Comparison of ENCODE assay signal across 8 cellular contexts in the genomic region with DNA sequence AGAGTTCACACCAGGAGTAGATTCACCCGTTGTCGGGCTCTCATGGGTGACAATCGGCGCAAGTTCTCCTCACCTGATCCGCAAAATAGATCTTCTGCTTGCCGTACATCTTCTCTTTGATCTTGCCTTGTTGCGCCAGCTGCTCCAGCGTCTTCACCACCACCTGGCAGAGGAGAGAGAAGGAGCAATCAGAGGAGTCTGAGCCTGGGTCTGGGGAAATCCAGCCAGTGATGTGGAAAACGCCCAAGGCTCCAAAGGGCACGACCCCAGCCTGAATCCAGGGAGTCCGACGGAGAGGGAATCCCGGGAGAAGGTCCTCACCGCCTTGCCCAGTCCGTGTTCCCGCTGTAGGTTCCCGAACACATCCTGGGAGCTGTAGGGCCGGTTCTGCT. TPM values are rescaled to one million over a fixed set of nuclear protein-coding genes. Genes with fewer than 3 reads are reported as not detected.
A peak's percentile ranks its signal among the peaks of the same experiment; 100 is the strongest.
DNase-seq lines count a peak whose midpoint lies in the region; ATAC-seq and TF ChIP-seq lines count a peak whose summit lies in the region.

No MANE protein-coding gene starts in this region.

- TF ChIP-seq CTCF in activated CD8-positive, alpha-beta T cell treated with anti-CD3 and anti-CD28 coated beads for 36 hours (IDR thresholded peaks at IDR 0.05) = no peak

- H3K36me3 Mint-ChIP-seq in activated T-cell treated with anti-CD3 and anti-CD28 coated beads, Interleukin-2, amount 50 U/mL, for 4 hours (ENCODE audit: insufficient read depth) = peaks cover 21% of the 10 kb centered on the region
- peaks cover 50% of the 10 kb centered on the region for H3K36me3 Mint-ChIP-seq in activated CD8-positive, alpha-beta T cell treated with anti-CD3 and anti-CD28 coated beads for 36 hours (ENCODE audit: low read depth)
- peaks cover 9 to 15% (median 14%) of the 10 kb centered on the region in 3 donors for H3K36me3 Mint-ChIP-seq in immature natural killer cell

- CTCF ChIA-PET in activated CD8-positive, alpha-beta T cell treated with anti-CD3 and anti-CD28 coated beads for 36 hours (lab: Charles Lee) = interaction anchor here (0.9 to 5.0 kb wide), 20 partner anchors 11 to 559 kb away, joined by 3 to 70 read pairs (median 12); a partner anchor contains a TSS

- peak overlapping the region; percentile 97 for H3K27ac Mint-ChIP-seq in activated CD8-positive, alpha-beta T cell treated with anti-CD3 and anti-CD28 coated beads for 36 hours
- H3K27ac Mint-ChIP-seq in immature natural killer cell = peak overlapping the region in 5 of 6 donors; percentile 42 to 98 (median 85)

- H3K9me3 Mint-ChIP-seq in activated T-cell treated with anti-CD3 and anti-CD28 coated beads, Interleukin-2, amount 50 U/mL, for 4 hours = no peaks in the 10 kb centered on the region
- H3K9me3 Mint-ChIP-seq in activated CD8-positive, alpha-beta T cell treated with anti-CD3 and anti-CD28 coated beads for 36 hours = no peaks in the 10 kb centered on the region
- no peaks in the 10 kb centered on the region for H3K9me3 Mint-ChIP-seq in immature natural killer cell

- peaks cover 21% of the 10 kb centered on the region for H3K4me1 Mint-ChIP-seq in activated T-cell treated with anti-CD3 and anti-CD28 coated beads, Interleukin-2, amount 50 U/mL, for 4 hours (ENCODE audit: low read depth)
- H3K4me1 Mint-ChIP-seq in activated CD8-positive, alpha-beta T cell treated with anti-CD3 and anti-CD28 coated beads for 36 hours (ENCODE audit: low read depth) = peaks cover 36% of the 10 kb centered on the region
- peaks cover 35 to 53% of the 10 kb centered on the region in 2 donors for H3K4me1 Mint-ChIP-seq in immature natural killer cell

- no peaks in the 10 kb centered on the region for H3K27me3 Mint-ChIP-seq in activated T-cell treated with anti-CD3 and anti-CD28 coated beads, Interleukin-2, amount 50 U/mL, for 4 hours (ENCODE audit: low read depth)
- H3K27me3 Mint-ChIP-seq in activated CD8-positive, alpha-beta T cell treated with anti-CD3 and anti-CD28 coated beads for 36 hours = no peaks in the 10 kb centered on the region
- H3K27me3 Mint-ChIP-seq in immature natural killer cell (ENCODE audit: low read depth in 3 of 3) = peaks cover 0 to 8% (median 2%) of the 10 kb centered on the region in 3 donors

- POLR2A ChIA-PET in activated CD8-positive, alpha-beta T cell treated with anti-CD3 and anti-CD28 coated beads for 36 hours (lab: Charles Lee) = interaction anchor here (0.6 to 3.8 kb wide), 16 partner anchors 10 to 1493 kb away, joined by 3 to 61 read pairs (median 4); a partner anchor contains a TSS

- intact Hi-C loops in activated CD8-positive, alpha-beta T cell treated with anti-CD3 and anti-CD28 coated beads for 36 hours (cut with micrococcal nuclease) = loop anchor here (5.0 kb wide), 1 partner anchor 100 kb away; a partner anchor contains a TSS

- DNase-seq in activated T-cell treated with anti-CD3 and anti-CD28 coated beads, Interleukin-2, amount 50 U/mL, for 4 hours = no peak
- DNase-seq in activated T-cell treated with anti-CD3 and anti-CD28 coated beads for 4 hours = no peak
- no peak for DNase-seq in activated CD8-positive, alpha-beta T cell treated with anti-CD3 and anti-CD28 coated beads for 36 hours
- DNase-seq in immature natural killer cell = no peak
- DNase-seq in substantia nigra (lab: John Stamatoyannopoulos, UW) = no peak
- DNase-seq in dedifferentiated amniotic fluid mesenchymal stem cell (ENCODE audit: extremely low spot score) = no peak

- peak overlapping the region; percentile 90 for H3K27ac ChIP-seq in substantia nigra (ENCODE audit: low read depth, low read length, poor library complexity, severe bottlenecking)

- peak; percentile 7 to 21 for ATAC-seq in activated T-cell treated with anti-CD3 and anti-CD28 coated beads, Interleukin-2, amount 50 U/mL, for 4 hours
- peak; percentile 3 for ATAC-seq in activated CD8-positive, alpha-beta T cell treated with anti-CD3 and anti-CD28 coated beads for 36 hours
- ATAC-seq in HG02759 (IDR thresholded peaks at IDR 0.05; ENCODE audit: unreplicated experiment) = no peak
- ATAC-seq in HG02970 (IDR thresholded peaks at IDR 0.05; ENCODE audit: low FRiP score, unreplicated experiment) = no peak

- H3K4me3 Mint-ChIP-seq in activated T-cell treated with anti-CD3 and anti-CD28 coated beads, Interleukin-2, amount 50 U/mL, for 4 hours = peak overlapping the region; percentile 98
- peak overlapping the region; percentile 88 for H3K4me3 Mint-ChIP-seq in activated CD8-positive, alpha-beta T cell treated with anti-CD3 and anti-CD28 coated beads for 36 hours
- H3K4me3 Mint-ChIP-seq in immature natural killer cell = peak overlapping the region; percentile 96 to 100 (median 99)

RNA-seq across cellular contexts. Expression of a gene that starts 0.4 kb away (rescaled TPM):
- 10 to 100 TPM; 23.5 to 31.0 (median 26.9) TPM for total RNA-seq in activated T-cell treated with anti-CD3 and anti-CD28 coated beads, Interleukin-2, amount 50 U/mL, for 4 hours
- total RNA-seq in activated CD8-positive, alpha-beta T cell treated with anti-CD3 and anti-CD28 coated beads for 36 hours = 10 to 100 TPM; 18.1 to 21.4 TPM
- 1 to 10 TPM in 2 of 3 donors, under 1 TPM in 1; 0.91 to 3.0 (median 1.5) TPM for polyA plus RNA-seq in immature natural killer cell

RNA-seq across cellular contexts. Expression of a gene that starts 10.2 kb away (rescaled TPM):
- 10 to 100 TPM; 69.3 to 90.1 (median 77.7) TPM for total RNA-seq in activated T-cell treated with anti-CD3 and anti-CD28 coated beads, Interleukin-2, amount 50 U/mL, for 4 hours
- 10 to 100 TPM; 42.7 to 45.9 TPM for total RNA-seq in activated CD8-positive, alpha-beta T cell treated with anti-CD3 and anti-CD28 coated beads for 36 hours
- 10 to 100 TPM; 25.0 to 41.0 (median 30.5) TPM for polyA plus RNA-seq in immature natural killer cell

RNA-seq across cellular contexts. Expression of a gene that starts 15.2 kb away (rescaled TPM):
- total RNA-seq in activated T-cell treated with anti-CD3 and anti-CD28 coated beads, Interleukin-2, amount 50 U/mL, for 4 hours = 100 to 1,000 TPM in 2 of 3 donors, 10 to 100 TPM in 1; 98.8 to 110 (median 105) TPM
- total RNA-seq in activated CD8-positive, alpha-beta T cell treated with anti-CD3 and anti-CD28 coated beads for 36 hours = 10 to 100 TPM; 59.5 to 60.9 TPM
- 100 to 1,000 TPM in 1 of 3 donors, 10 to 100 TPM in 2; 54.1 to 136 (median 72.5) TPM for polyA plus RNA-seq in immature natural killer cell

RNA-seq across cellular contexts. Expression of a gene that starts 24.4 kb away (rescaled TPM):
- under 1 TPM; 0.10 to 0.53 (median 0.33) TPM for total RNA-seq in activated T-cell treated with anti-CD3 and anti-CD28 coated beads, Interleukin-2, amount 50 U/mL, for 4 hours
- total RNA-seq in activated CD8-positive, alpha-beta T cell treated with anti-CD3 and anti-CD28 coated beads for 36 hours = under 1 TPM; 0.43 to 0.49 TPM
- polyA plus RNA-seq in immature natural killer cell = 1 to 10 TPM in 1 of 3 donors, under 1 TPM in 1, not detected in 1; 0.99 to 1.9 TPM

RNA-seq across cellular contexts. Expression of a gene that starts 32.0 kb away (rescaled TPM):
- total RNA-seq in activated T-cell treated with anti-CD3 and anti-CD28 coated beads, Interleukin-2, amount 50 U/mL, for 4 hours = 10 to 100 TPM; 27.2 to 37.9 (median 30.0) TPM
- 10 to 100 TPM; 25.0 to 28.2 TPM for total RNA-seq in activated CD8-positive, alpha-beta T cell treated with anti-CD3 and anti-CD28 coated beads for 36 hours
- polyA plus RNA-seq in immature natural killer cell = 100 to 1,000 TPM; 132 to 168 (median 133) TPM

Comparison
In these comparisons a context has a peak if more than half of its experiments do, and no peak if none do; other contexts are left out.
1. ATAC-seq: peak in activated T-cell treated with anti-CD3 and anti-CD28 coated beads, Interleukin-2, amount 50 U/mL, for 4 hours (2 of 2) and activated CD8-positive, alpha-beta T cell treated with anti-CD3 and anti-CD28 coated beads for 36 hours (single experiment); none in HG02759 (single experiment) and HG02970 (single experiment).
2. Peak in every context shown above with its lines, with median percentiles within 50 percentile points of each other: H3K4me3 Mint-ChIP-seq.